ENCODE assay signal across 1 cellular context in the genomic region with DNA sequence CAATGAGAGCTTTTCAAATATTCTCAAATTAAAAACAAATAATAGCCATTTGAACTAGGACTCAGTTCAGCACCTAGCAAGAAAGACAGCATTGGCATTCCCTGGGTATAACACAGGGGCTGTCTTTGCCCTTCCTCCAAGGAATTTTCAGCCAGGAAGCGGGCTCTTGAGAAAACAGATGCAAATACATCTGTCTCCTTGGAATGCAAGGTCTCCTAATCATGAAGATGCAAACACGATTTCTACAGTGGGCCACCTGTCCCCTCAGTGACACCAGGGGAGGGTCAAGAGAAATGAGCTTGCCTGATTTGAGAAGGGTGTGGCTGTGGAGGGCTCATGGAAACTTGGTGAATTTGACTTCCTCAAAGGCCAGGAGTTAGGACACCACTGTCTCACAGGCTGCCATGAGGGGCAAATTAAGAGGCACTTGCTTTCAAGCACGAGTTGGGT.
TF ChIP-seq lines count a peak whose summit lies in the region.

No MANE protein-coding gene starts in this region.

TF ChIP-seq in HCT116, 20 proteins besides CTCF, POLR2A, EP300 and RAD21:
- TF ChIP-seq EZH2 (IDR thresholded peaks at IDR 0.05) (no peak), ATF3 (IDR thresholded peaks at IDR 0.05) (no peak), CBX3 (IDR thresholded peaks at IDR 0.05; ENCODE audit: low read depth) (no peak), SP1 (IDR thresholded peaks at IDR 0.05; ENCODE audit: low read depth) (no peak), POLR2AphosphoS5 (IDR thresholded peaks at IDR 0.05; ENCODE audit: low read depth, low read length) (0 out of 2 replicates have a peak, but pooled peaks have one; percentile 19), ZFX (IDR thresholded peaks at IDR 0.05) (no peak)
